In genomic region chrX:46621572-46621971, GRCh38 we compare ENCODE assay signal across 1 cellular context.
TF ChIP-seq lines count a peak whose summit lies in the region.

No MANE protein-coding gene starts in this region.

TF ChIP-seq in GM23338, 12 proteins besides CTCF, POLR2A, EP300 and RAD21 (continued from another document):
- TF ChIP-seq ZNF462 (CRISPR knock-in tag; IDR thresholded peaks at IDR 0.05), result no peak
